ENCODE assay signal across 8 cellular contexts in genomic region chr14:69547701-69548348, GRCh38. TPM values are rescaled to one million over a fixed set of nuclear protein-coding genes. Genes with fewer than 3 reads are reported as not detected.
A peak's percentile ranks its signal among the peaks of the same experiment; 100 is the strongest.
DNase-seq lines count a peak whose midpoint lies in the region; ATAC-seq and TF ChIP-seq lines count a peak whose summit lies in the region.

No MANE protein-coding gene starts in this region.

- peaks cover 3% of the 10 kb centered on the region for H3K27me3 Mint-ChIP-seq in glutamatergic neuron (ENCODE audit: unreplicated experiment)

- TF ChIP-seq CTCF in glutamatergic neuron (IDR thresholded peaks at IDR 0.05; ENCODE audit: partially characterized antibody, unreplicated experiment) = peak; percentile 97

- peaks cover 10% of the 10 kb centered on the region for H3K9me3 Mint-ChIP-seq in glutamatergic neuron (ENCODE audit: unreplicated experiment)

- peak overlapping the region; percentile 85 for H3K27ac Mint-ChIP-seq in glutamatergic neuron (ENCODE audit: unreplicated experiment)

- ATAC-seq in HG02885 (IDR thresholded peaks at IDR 0.05; ENCODE audit: poor library complexity, unreplicated experiment) (no peak), GM19463 (IDR thresholded peaks at IDR 0.05; ENCODE audit: unreplicated experiment) (no peak)

- H3K4me3 Mint-ChIP-seq in glutamatergic neuron (ENCODE audit: unreplicated experiment) = peak overlapping the region; percentile 86

- DNase-seq in activated naive CD4-positive, alpha-beta T cell treated with Interleukin-2 at 50 U/mL for 16 hours = peak; percentile 22
- no peak for DNase-seq in activated naive CD4-positive, alpha-beta T cell (lab: John Stamatoyannopoulos, UW)
- DNase-seq in activated CD8-positive, alpha-beta memory T cell treated with anti-CD3 and anti-CD28 coated beads for 48 hours (ENCODE audit: low read depth in 2 of 3, low spot score in 2 of 3) = peak in 2 of 3 experiments; percentile 4 to 13
- DNase-seq in glutamatergic neuron = peak; percentile 86
- DNase-seq in skeletal muscle cell (ENCODE audit: low read depth) = no peak
- no peak for DNase-seq in NCI-H128 (lab: John Stamatoyannopoulos, UW; ENCODE audit: unreplicated experiment)

- peak overlapping the region; percentile 22 for H3K4me3 ChIP-seq in skeletal muscle cell (ENCODE audit: low read depth, low read length)

- peaks cover 9% of the 10 kb centered on the region for H3K4me1 Mint-ChIP-seq in glutamatergic neuron (ENCODE audit: low read depth, unreplicated experiment)

- peaks cover 5% of the 10 kb centered on the region for H3K36me3 Mint-ChIP-seq in glutamatergic neuron (ENCODE audit: unreplicated experiment)

RNA-seq across cellular contexts. Expression of gene CCDC177, which starts 26.8 kb away (rescaled TPM):
- total RNA-seq in glutamatergic neuron (ENCODE audit: unreplicated experiment) = 7.8 TPM

Comparison
In these comparisons a context has a peak if more than half of its experiments do, and no peak if none do; other contexts are left out.
1. DNase-seq: peak in activated naive CD4-positive, alpha-beta T cell treated with Interleukin-2 at 50 U/mL for 16 hours (single experiment), activated CD8-positive, alpha-beta memory T cell treated with anti-CD3 and anti-CD28 coated beads for 48 hours (2 of 3) and glutamatergic neuron (single experiment); none in activated naive CD4-positive, alpha-beta T cell (0 of 4), skeletal muscle cell (single experiment) and NCI-H128 (single experiment).